ENCODE assay signal across 9 cellular contexts in the genomic region with DNA sequence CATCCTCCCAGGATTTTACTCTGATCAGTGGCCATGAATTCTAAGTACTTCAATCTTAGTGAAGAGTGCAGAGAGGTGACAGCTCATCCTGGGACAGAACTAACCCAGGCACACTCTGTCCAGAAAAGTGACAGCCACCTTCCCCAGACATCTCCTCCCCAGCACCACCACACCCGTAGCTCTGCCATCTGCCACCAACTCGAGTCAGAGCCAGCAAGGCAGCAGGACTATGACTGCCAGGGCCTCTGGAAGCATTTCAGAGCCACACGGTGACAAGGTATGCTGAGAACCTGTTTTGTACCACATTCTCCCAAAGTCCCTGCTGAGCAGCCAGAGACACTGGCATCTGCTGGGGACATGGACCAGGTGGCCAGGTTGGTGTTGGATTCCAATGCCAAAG.
"Had no signal": no experiment of that assay in that cellular context is flagged by ENCODE, and none has a peak within 500 bp of the region (broad histone marks: within the 10 kb centered on the region; RNA-seq: fewer than 3 reads in every experiment).

No MANE protein-coding gene starts in this region.

- H3K27ac Mint-ChIP-seq: HFFc6 had no signal

- H3K9me3 ChIP-seq: HAP-1 had no signal

- H3K4me3 ChIP-seq: GM23248, HAP-1, K562 had no signal

- H3K4me1 ChIP-seq: HAP-1 had no signal

- H3K36me3 ChIP-seq: HAP-1 had no signal

- H3K27ac ChIP-seq: GM23248 had no signal

- DNase-seq: GM23248, GOT3, H7, HFFc6, IMR-90, KG1 had no signal

- ATAC-seq: HCT116, K562 had no signal

- H3K4me3 Mint-ChIP-seq: HFFc6 had no signal
